ENCODE assay signal across 7 cellular contexts in genomic region chr22:39932918-39933649, GRCh38. TPM values are rescaled to one million over a fixed set of nuclear protein-coding genes. Genes with fewer than 3 reads are reported as not detected.
DNase-seq lines count a peak whose midpoint lies in the region; ATAC-seq and TF ChIP-seq lines count a peak whose summit lies in the region.

No MANE protein-coding gene starts in this region.

- H3K27ac ChIP-seq in KMS-11: no peak overlapping the region
- H3K27ac ChIP-seq in suprapubic skin: no peak overlapping the region

- peak; percentile 36 for DNase-seq in GDM1 (lab: John Stamatoyannopoulos, UW)
- DNase-seq in activated CD8-positive, alpha-beta T cell treated with anti-CD3 and anti-CD28 coated beads for 36 hours: peak; percentile 81
- DNase-seq in germinal center (ENCODE audit: low spot score): peak; percentile 56
- DNase-seq in stimulated activated CD8-positive, alpha-beta memory T cell treated with anti-CD3 and anti-CD28 coated beads, Interleukin-2, amount 100 ng/mL, for 48 hours (ENCODE audit: low read depth in 2 of 2): peak; percentile 52 to 59
- DNase-seq in suprapubic skin (ENCODE audit: low spot score in 2 of 2): no peak

- CTCF ChIA-PET in activated CD8-positive, alpha-beta T cell treated with anti-CD3 and anti-CD28 coated beads for 36 hours (lab: Charles Lee): interaction anchor here (0.8 to 4.2 kb wide), 24 partner anchors 9 to 398 kb away, joined by 3 to 50 read pairs (median 6); partner anchors contain the start of gene GRAP2

- POLR2A ChIA-PET in activated CD8-positive, alpha-beta T cell treated with anti-CD3 and anti-CD28 coated beads for 36 hours (lab: Charles Lee): interaction anchor here (0.7 to 4.4 kb wide), 15 partner anchors 9 to 111 kb away, joined by 3 to 33 read pairs (median 5); no protein-coding TSS in a partner anchor

- no peaks in the 10 kb centered on the region for H3K36me3 ChIP-seq in KMS-11 (ENCODE audit: insufficient read depth)
- no peaks in the 10 kb centered on the region for H3K36me3 ChIP-seq in suprapubic skin

- H3K27ac Mint-ChIP-seq in activated CD8-positive, alpha-beta T cell treated with anti-CD3 and anti-CD28 coated beads for 36 hours: peak overlapping the region; percentile 90

- H3K4me1 ChIP-seq in KMS-11 (ENCODE audit: low read depth, poor library complexity, severe bottlenecking) (no peaks in the 10 kb centered on the region), suprapubic skin (peaks cover 23% of the 10 kb centered on the region)

- no peak overlapping the region for H2AFZ ChIP-seq in KMS-11 (ENCODE audit: low read depth)

- 82% methylated on average over 7 of the region's 7 CpGs for WGBS in suprapubic skin

- H3K9ac ChIP-seq in KMS-11: no peak overlapping the region

- no peaks in the 10 kb centered on the region for H3K9me3 ChIP-seq in suprapubic skin

- TF ChIP-seq POLR2A in suprapubic skin (IDR thresholded peaks at IDR 0.05): no peak

- intact Hi-C loops in activated CD8-positive, alpha-beta T cell treated with anti-CD3 and anti-CD28 coated beads for 36 hours (cut with micrococcal nuclease): no loop called here

- no peak overlapping the region for H3K4me2 ChIP-seq in KMS-11

- peak overlapping the region; percentile 72 for H3K4me3 Mint-ChIP-seq in activated CD8-positive, alpha-beta T cell treated with anti-CD3 and anti-CD28 coated beads for 36 hours

- H3K4me3 ChIP-seq in KMS-11 (IDR thresholded peaks at IDR 0.05; ENCODE audit: insufficient read depth, low read depth, low read length) (no peak overlapping the region), suprapubic skin (no peak overlapping the region)

- TF ChIP-seq EP300 in suprapubic skin (IDR thresholded peaks at IDR 0.05): no peak

- H3K9me3 Mint-ChIP-seq in activated CD8-positive, alpha-beta T cell treated with anti-CD3 and anti-CD28 coated beads for 36 hours: no peaks in the 10 kb centered on the region

- H3K36me3 Mint-ChIP-seq in activated CD8-positive, alpha-beta T cell treated with anti-CD3 and anti-CD28 coated beads for 36 hours (ENCODE audit: low read depth): peaks cover 29% of the 10 kb centered on the region

- H3K79me2 ChIP-seq in KMS-11 (ENCODE audit: insufficient read depth, low read depth): no peaks in the 10 kb centered on the region

- peaks cover 50% of the 10 kb centered on the region for H3K4me1 Mint-ChIP-seq in activated CD8-positive, alpha-beta T cell treated with anti-CD3 and anti-CD28 coated beads for 36 hours (ENCODE audit: low read depth)

- peak; percentile 67 for ATAC-seq in activated CD8-positive, alpha-beta T cell treated with anti-CD3 and anti-CD28 coated beads for 36 hours
- ATAC-seq in HG02885 (IDR thresholded peaks at IDR 0.05; ENCODE audit: poor library complexity, unreplicated experiment): no peak

- H3K27me3 ChIP-seq in KMS-11 (ENCODE audit: insufficient read depth, low read depth) (no peaks in the 10 kb centered on the region; the same call in 1 of the 2 replicates), suprapubic skin (peaks cover 9% of the 10 kb centered on the region)

- peak; percentile 78 for TF ChIP-seq CTCF in KMS-11 (conservative IDR thresholded peaks at IDR 0.05; ENCODE audit: low read depth, low read length)
- TF ChIP-seq CTCF in activated CD8-positive, alpha-beta T cell treated with anti-CD3 and anti-CD28 coated beads for 36 hours (IDR thresholded peaks at IDR 0.05): peak; percentile 92
- TF ChIP-seq CTCF in suprapubic skin (IDR thresholded peaks at IDR 0.05): peak in 1 of 2 donors; percentile 14

- no peaks in the 10 kb centered on the region for H4K20me1 ChIP-seq in KMS-11 (ENCODE audit: insufficient read depth)

- no peaks in the 10 kb centered on the region for H3K27me3 Mint-ChIP-seq in activated CD8-positive, alpha-beta T cell treated with anti-CD3 and anti-CD28 coated beads for 36 hours

RNA-seq across cellular contexts. Expression of gene TMA7B, which starts 27.1 kb away (rescaled TPM):
- total RNA-seq in activated CD8-positive, alpha-beta T cell treated with anti-CD3 and anti-CD28 coated beads for 36 hours: 1 to 10 TPM; 2.2 to 2.3 TPM
- 1 to 10 TPM in 1 of 4 donors, under 1 TPM in 1, not detected in 2; 0.76 to 1.4 TPM for total RNA-seq in suprapubic skin

RNA-seq across cellular contexts. Expression of gene GRAP2, which starts 32.2 kb away (rescaled TPM):
- 10 to 100 TPM; 83.2 to 86.8 TPM for total RNA-seq in activated CD8-positive, alpha-beta T cell treated with anti-CD3 and anti-CD28 coated beads for 36 hours
- 10 to 100 TPM in 1 of 4 donors, 1 to 10 TPM in 1, under 1 TPM in 2; 0.16 to 10.1 (median 4.8) TPM for total RNA-seq in suprapubic skin

RNA-seq across cellular contexts. Expression of gene ENTHD1, which starts 39.5 kb away (rescaled TPM):
- total RNA-seq in activated CD8-positive, alpha-beta T cell treated with anti-CD3 and anti-CD28 coated beads for 36 hours: under 1 TPM; 0.34 TPM
- not detected for total RNA-seq in suprapubic skin

Comparison
In these comparisons a context has a peak if more than half of its experiments do, and no peak if none do; other contexts are left out.
1. DNase-seq: peak in GDM1 (single experiment), activated CD8-positive, alpha-beta T cell treated with anti-CD3 and anti-CD28 coated beads for 36 hours (single experiment), germinal center (single experiment) and stimulated activated CD8-positive, alpha-beta memory T cell treated with anti-CD3 and anti-CD28 coated beads, Interleukin-2, amount 100 ng/mL, for 48 hours (2 of 2); none in suprapubic skin (0 of 2).
2. RNA of gene GRAP2, which starts 32.2 kb away (total RNA-seq): 83.2 to 86.8 TPM in activated CD8-positive, alpha-beta T cell treated with anti-CD3 and anti-CD28 coated beads for 36 hours; 0.16 to 10.1 TPM in suprapubic skin; every median in the first group is over 4 times any median in the second.